9 cellular contexts compared by ENCODE assay signal in genomic region chr10:11170993-11171416, GRCh38.
DNase-seq lines count a peak whose midpoint lies in the region; ATAC-seq and FAIRE-seq lines count a peak whose summit lies in the region.
"Had no signal": no experiment of that assay in that cellular context is flagged by ENCODE, and none has a peak within 500 bp of the region (broad histone marks: within the 10 kb centered on the region; RNA-seq: fewer than 3 reads in every experiment).

No MANE protein-coding gene starts in this region.

- H3K27me3 Mint-ChIP-seq in T-helper 2 cell treated with Interferon-gamma antibody and Interleukin-4, amounts not matched to agents 5 μg/mL and 100 μg/mL, for 36 hours (ENCODE audit: low read depth): no peaks in the 10 kb centered on the region

- no peak overlapping the region for H2BK12ac ChIP-seq in neuronal stem cell (ENCODE audit: low read length)

- H3K9me3 Mint-ChIP-seq in T-helper 2 cell treated with Interferon-gamma antibody and Interleukin-4, amounts not matched to agents 5 μg/mL and 100 μg/mL, for 36 hours: no peaks in the 10 kb centered on the region
- H3K9me3 Mint-ChIP-seq: brain had no signal

- no peak overlapping the region for H3K9ac ChIP-seq in neuronal stem cell (ENCODE audit: low read depth, low read length, poor library complexity)

- H4K8ac ChIP-seq in neuronal stem cell (ENCODE audit: low read depth, low read length): no peak overlapping the region

- ATAC-seq in GM18867 (IDR thresholded peaks at IDR 0.05; ENCODE audit: unreplicated experiment) (peak; percentile 31), HG02852 (IDR thresholded peaks at IDR 0.05; ENCODE audit: unreplicated experiment) (peak; percentile 45)

- no peak overlapping the region for H2AK5ac ChIP-seq in neuronal stem cell (ENCODE audit: low read depth, low read length)

- WGBS in neuronal stem cell (ENCODE audit: extremely low coverage in 2 of 2, insufficient read length in 2 of 2, insufficient replicate concordance in 1 of 2), 2 donors: no CpG with 5 or more reads among the region's 5 CpGs

- H3K4me2 ChIP-seq in neuronal stem cell (ENCODE audit: insufficient read depth, low read length, poor library complexity, severe bottlenecking): no peak overlapping the region

- no peak overlapping the region for H2AFZ ChIP-seq in neuronal stem cell (ENCODE audit: low read length)

- no peak overlapping the region for H2BK5ac ChIP-seq in neuronal stem cell (ENCODE audit: low read length)

- H3K27ac ChIP-seq in neuronal stem cell (replicated peaks; ENCODE audit: low read length): peak overlapping the region; percentile 21

- peaks cover 39% of the 10 kb centered on the region for H3K36me3 Mint-ChIP-seq in T-helper 2 cell treated with Interferon-gamma antibody and Interleukin-4, amounts not matched to agents 5 μg/mL and 100 μg/mL, for 36 hours (ENCODE audit: low read depth)

- H3K36me3 ChIP-seq in neuronal stem cell (replicated peaks in 1 of 2; ENCODE audit: control insufficient read depth in 2 of 2, insufficient read depth in 2 of 2, low read length in 2 of 2): peaks cover 0 to 4% of the 10 kb centered on the region in 2 donors

- DNase-seq in T-helper 2 cell treated with Interferon-gamma antibody and Interleukin-4, amounts not matched to agents 5 μg/mL and 100 μg/mL, for 36 hours (ENCODE audit: low spot score): peak; percentile 65
- DNase-seq in neuronal stem cell (ENCODE audit: low spot score): no peak
- DNase-seq in NCI-H187 (lab: John Stamatoyannopoulos, UW): no peak
- DNase-seq in RCC 7860 (ENCODE audit: low spot score): no peak
- no peak for DNase-seq in AG08395 (ENCODE audit: low spot score)
- no peak for DNase-seq in anterior cingulate cortex (lab: John Stamatoyannopoulos, UW)

- H3K79me1 ChIP-seq in neuronal stem cell (ENCODE audit: low read depth, low read length): no peaks in the 10 kb centered on the region

- no peak overlapping the region for H3K4ac ChIP-seq in neuronal stem cell (ENCODE audit: low read length)

- H3K18ac ChIP-seq in neuronal stem cell (ENCODE audit: low read length): no peak overlapping the region

- H4K91ac ChIP-seq in neuronal stem cell (ENCODE audit: low read depth, low read length, poor library complexity): no peak overlapping the region

- no peak overlapping the region for H3K27ac Mint-ChIP-seq in T-helper 2 cell treated with Interferon-gamma antibody and Interleukin-4, amounts not matched to agents 5 μg/mL and 100 μg/mL, for 36 hours

- no peak for FAIRE-seq in RCC 7860 (lab: Jason Lieb, UNC)

- H3K4me1 Mint-ChIP-seq in T-helper 2 cell treated with Interferon-gamma antibody and Interleukin-4, amounts not matched to agents 5 μg/mL and 100 μg/mL, for 36 hours (ENCODE audit: low read depth): peaks cover 40% of the 10 kb centered on the region
- H3K4me1 Mint-ChIP-seq: brain had no signal

- peaks cover 0 to 15% of the 10 kb centered on the region in 2 donors for H3K4me1 ChIP-seq in neuronal stem cell (ENCODE audit: control insufficient read depth in 2 of 2, insufficient read depth in 1 of 2, low read depth in 1 of 2, low read length in 2 of 2)

- H3K27me3 ChIP-seq in neuronal stem cell (ENCODE audit: control insufficient read depth in 3 of 3, insufficient read depth in 3 of 3, low read depth in 1 of 3, low read length in 3 of 3): no peaks in the 10 kb centered on the region

- no peak overlapping the region for H3K14ac ChIP-seq in neuronal stem cell (ENCODE audit: low read length)

- no peak overlapping the region for H3K4me3 Mint-ChIP-seq in T-helper 2 cell treated with Interferon-gamma antibody and Interleukin-4, amounts not matched to agents 5 μg/mL and 100 μg/mL, for 36 hours

- no peak overlapping the region for H3K23ac ChIP-seq in neuronal stem cell (ENCODE audit: low read depth, low read length, poor library complexity)

- no peaks in the 10 kb centered on the region for H3K9me3 ChIP-seq in neuronal stem cell (replicated peaks in 1 of 2; ENCODE audit: control insufficient read depth in 2 of 2, insufficient read depth in 1 of 2, low read depth in 1 of 2, low read length in 2 of 2)

- no peak overlapping the region for H2BK120ac ChIP-seq in neuronal stem cell (ENCODE audit: low read depth, low read length)

- H2BK15ac ChIP-seq in neuronal stem cell (ENCODE audit: low read length): no peak overlapping the region

- no peak overlapping the region for H3K4me3 ChIP-seq in neuronal stem cell (ENCODE audit: low read length in 2 of 2)
